Comparison of ENCODE assay signal across 9 cellular contexts in the genomic region with DNA sequence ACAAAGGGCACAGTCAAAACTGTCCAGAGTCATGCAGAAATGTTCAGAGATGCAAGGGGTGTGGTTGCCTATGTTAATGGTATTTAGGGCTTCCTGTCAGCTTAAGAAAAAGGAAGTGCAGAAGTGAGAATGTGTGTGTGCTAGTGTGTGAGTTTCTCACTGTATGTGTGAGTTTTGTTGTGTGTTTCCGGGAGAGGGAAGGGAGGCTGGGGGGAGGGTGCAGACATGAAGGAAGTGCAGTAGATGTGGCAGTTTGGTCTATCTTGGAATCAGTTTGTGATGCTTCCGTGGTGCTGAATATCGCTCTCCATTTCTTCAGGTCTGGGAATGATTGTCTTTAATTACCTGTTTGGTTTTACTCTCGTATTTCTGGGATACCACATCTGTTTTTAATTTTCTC. TPM values are rescaled to one million over a fixed set of nuclear protein-coding genes. Genes with fewer than 3 reads are reported as not detected.
DNase-seq lines count a peak whose midpoint lies in the region; ATAC-seq and TF ChIP-seq lines count a peak whose summit lies in the region.
"Had no signal": no experiment of that assay in that cellular context is flagged by ENCODE, and none has a peak within 500 bp of the region (broad histone marks: within the 10 kb centered on the region; RNA-seq: fewer than 3 reads in every experiment).

No MANE protein-coding gene starts in this region.

- no peak overlapping the region for H3K27ac ChIP-seq in SJCRH30

- H3K27me3 ChIP-seq in SJCRH30, result no peaks in the 10 kb centered on the region

- ATAC-seq in GM19452 (IDR thresholded peaks at IDR 0.05; ENCODE audit: unreplicated experiment) (peak; percentile 91), HG03457 (IDR thresholded peaks at IDR 0.05; ENCODE audit: unreplicated experiment) (peak; percentile 93)
- ATAC-seq in activated CD4-positive, CD25-positive, alpha-beta regulatory T cell treated with anti-CD3 and anti-CD28 coated beads, Interleukin-2, amount 50 U/mL, for 24 hours, result peak; percentile 57 to 75

- no peak for TF ChIP-seq CTCF in AG10803 (conservative IDR thresholded peaks at IDR 0.05; ENCODE audit: low read length)

- no peaks in the 10 kb centered on the region for H3K4me1 ChIP-seq in SJCRH30

- peak; percentile 86 for DNase-seq in AG10803 (ENCODE audit: low read depth)
- peak; percentile 57 for DNase-seq in germinal center (ENCODE audit: low spot score)
- DNase-seq in stimulated activated CD8-positive, alpha-beta memory T cell treated with anti-CD3 and anti-CD28 coated beads, Interleukin-7, amount 100 ng/mL, for 4 hours (ENCODE audit: low read depth in 2 of 2), result peak; percentile 39 to 48
- no peak for DNase-seq in 8988T
- DNase-seq in SJCRH30, result no peak

- no peaks in the 10 kb centered on the region for H3K9me3 ChIP-seq in SJCRH30 (replicated peaks)

- no peaks in the 10 kb centered on the region for H3K36me3 ChIP-seq in SJCRH30

- H3K4me3 ChIP-seq in AG10803 (ENCODE audit: low read length), result no peak overlapping the region
- no peak overlapping the region for H3K4me3 ChIP-seq in SJCRH30

RNA-seq across cellular contexts. Expression of gene ATP6V1G3, which starts 16.5 kb away (rescaled TPM):
- total RNA-seq in SJCRH30 (2014; rRNA removed; shearing (Covaris generic)), result not detected in 2 replicates
- total RNA-seq: renal cortical epithelial cell had no signal

Comparison
In these comparisons a context has a peak if more than half of its experiments do, and no peak if none do; other contexts are left out.
1. DNase-seq: peak in AG10803 (single experiment), germinal center (single experiment) and stimulated activated CD8-positive, alpha-beta memory T cell treated with anti-CD3 and anti-CD28 coated beads, Interleukin-7, amount 100 ng/mL, for 4 hours (2 of 2); none in 8988T (single experiment) and SJCRH30 (0 of 2).
2. Peak in every context shown above with its lines, with median percentiles within 50 percentile points of each other: ATAC-seq.